18 cellular contexts compared by ENCODE assay signal in the genomic region with DNA sequence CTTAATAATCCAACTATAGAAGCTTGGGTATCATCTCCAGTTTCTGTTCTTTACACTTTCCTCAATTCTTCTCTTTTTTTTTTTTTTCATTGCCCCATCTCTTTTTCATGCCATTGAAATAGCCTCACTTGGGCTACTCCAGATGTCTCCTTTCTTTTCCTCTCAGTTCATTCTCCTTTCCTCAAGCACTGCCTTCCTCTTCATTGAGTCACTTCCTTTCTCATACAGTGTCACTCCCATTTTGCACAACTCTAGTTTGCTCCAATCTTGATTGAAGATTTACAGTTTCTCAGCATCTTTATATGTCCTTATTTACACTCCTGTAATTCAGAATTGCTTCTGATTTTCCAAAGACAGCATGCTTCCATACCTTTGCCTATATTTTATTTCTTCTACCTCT.
DNase-seq lines count a peak whose midpoint lies in the region; ATAC-seq and TF ChIP-seq lines count a peak whose summit lies in the region.
"Had no signal": no experiment of that assay in that cellular context is flagged by ENCODE, and none has a peak within 500 bp of the region (broad histone marks: within the 10 kb centered on the region; RNA-seq: fewer than 3 reads in every experiment).

No MANE protein-coding gene starts in this region.

- peak overlapping the region; percentile 5 for H3K27ac Mint-ChIP-seq in activated T-cell treated with anti-CD3 and anti-CD28 coated beads, Interleukin-2, amount 50 U/mL, for 24 hours
- H3K27ac Mint-ChIP-seq: endodermal cell, GM23338, memory B cell, WTC11 had no signal

- H3K79me2 ChIP-seq in SK-N-SH (ENCODE audit: insufficient read depth), result peaks cover 9% of the 10 kb centered on the region; the same call in 1 of the 2 replicates
- no peaks in the 10 kb centered on the region for H3K79me2 ChIP-seq in fibroblast of lung (ENCODE audit: control insufficient read depth, insufficient read depth, low read length)

- no peaks in the 10 kb centered on the region for H3K27me3 Mint-ChIP-seq in activated T-cell treated with anti-CD3 and anti-CD28 coated beads, Interleukin-2, amount 50 U/mL, for 24 hours
- no peaks in the 10 kb centered on the region for H3K27me3 Mint-ChIP-seq in activated T-cell treated with anti-CD3 and anti-CD28 coated beads, Interleukin-2, amount 50 U/mL, for 4 hours (ENCODE audit: low read depth)
- H3K27me3 Mint-ChIP-seq: memory B cell had no signal

- peaks cover 2% of the 10 kb centered on the region for H3K4me1 Mint-ChIP-seq in activated T-cell treated with anti-CD3 and anti-CD28 coated beads, Interleukin-2, amount 50 U/mL, for 24 hours (ENCODE audit: low read depth)
- no peaks in the 10 kb centered on the region for H3K4me1 Mint-ChIP-seq in activated T-cell treated with anti-CD3 and anti-CD28 coated beads, Interleukin-2, amount 50 U/mL, for 4 hours (ENCODE audit: low read depth)
- H3K4me1 Mint-ChIP-seq: endodermal cell had no signal

- no peak for TF ChIP-seq EP300 in SK-N-SH (IDR thresholded peaks at IDR 0.05; ENCODE audit: borderline replicate concordance in 1 of 2, low read depth in 1 of 2, low read length in 1 of 2)

- no peak for DNase-seq in activated T-cell treated with anti-CD3 and anti-CD28 coated beads, Interleukin-2, amount 50 U/mL, for 24 hours
- DNase-seq in activated T-cell treated with anti-CD3 and anti-CD28 coated beads, Interleukin-2, amount 50 U/mL, for 4 hours, result no peak
- DNase-seq in SK-N-SH, result no peak
- DNase-seq in fibroblast of lung (ENCODE audit: low read depth in 2 of 2), result peak; percentile 80 to 87
- no peak for DNase-seq in Ammon's horn (ENCODE audit: low spot score)
- no peak for DNase-seq in NCI-H1092 (lab: John Stamatoyannopoulos, UW)
- DNase-seq in NCI-H446 (lab: John Stamatoyannopoulos, UW), result no peak
- DNase-seq: aorta, DMS79 treated with DMSO at 0.1 percent for 48 hours, endodermal cell, NCI-H2107, occipital lobe, upper lobe of right lung had no signal

- CTCF ChIA-PET in SK-N-SH (lab: Yijun Ruan, JAX), result interaction anchor here (0.9 to 1.2 kb wide), 2 partner anchors 658 to 825 kb away, joined by 3 to 5 read pairs; no protein-coding TSS in a partner anchor

- H3K27ac ChIP-seq in SK-N-SH (ENCODE audit: low read depth in 2 of 2, low read length in 1 of 2), result peak overlapping the region in 1 of 2 experiments; percentile 57; a peak in 2 of 4 replicates
- H3K27ac ChIP-seq in fibroblast of lung (ENCODE audit: insufficient read depth, low read length), result peak overlapping the region; percentile 49
- H3K27ac ChIP-seq: A549, upper lobe of right lung had no signal

- no peaks in the 10 kb centered on the region for H3K9me3 ChIP-seq in SK-N-SH
- no peaks in the 10 kb centered on the region for H3K9me3 ChIP-seq in fibroblast of lung (ENCODE audit: control insufficient read depth, insufficient read depth, low read depth, low read length)
- no peaks in the 10 kb centered on the region for H3K9me3 ChIP-seq in skeletal muscle satellite cell (replicated peaks; ENCODE audit: low read length)
- H3K9me3 ChIP-seq: A549, upper lobe of right lung had no signal

- no peaks in the 10 kb centered on the region for H3K9me2 ChIP-seq in SK-N-SH

- H3F3A ChIP-seq in SK-N-SH (replicated peaks; ENCODE audit: insufficient read depth), result peaks cover 29% of the 10 kb centered on the region

- H3K27me3 ChIP-seq in SK-N-SH (ENCODE audit: insufficient read depth), result no peaks in the 10 kb centered on the region
- H3K27me3 ChIP-seq in fibroblast of lung (ENCODE audit: control insufficient read depth, insufficient read depth, low read length), result no peaks in the 10 kb centered on the region
- no peaks in the 10 kb centered on the region for H3K27me3 ChIP-seq in skeletal muscle satellite cell (ENCODE audit: control insufficient read depth, insufficient read depth, low read length)
- H3K27me3 ChIP-seq: upper lobe of right lung had no signal

- no peak for ATAC-seq in activated T-cell treated with anti-CD3 and anti-CD28 coated beads, Interleukin-2, amount 50 U/mL, for 4 hours
- ATAC-seq: A549, GM23338, upper lobe of right lung, WTC11 had no signal

- H3K36me3 ChIP-seq in SK-N-SH (replicated peaks in 1 of 2; ENCODE audit: control insufficient read depth in 1 of 2, insufficient read depth in 2 of 2, low read length in 1 of 2) (peaks cover 74 to 93% of the 10 kb centered on the region in 2 experiments), fibroblast of lung (ENCODE audit: control insufficient read depth, insufficient read depth, low read length) (peaks cover 9% of the 10 kb centered on the region), skeletal muscle satellite cell (ENCODE audit: insufficient read depth, low read length) (peaks cover 88% of the 10 kb centered on the region)

- H3K36me3 Mint-ChIP-seq in activated T-cell treated with anti-CD3 and anti-CD28 coated beads, Interleukin-2, amount 50 U/mL, for 24 hours (ENCODE audit: low read depth), result peaks cover 93% of the 10 kb centered on the region
- peaks cover 42% of the 10 kb centered on the region for H3K36me3 Mint-ChIP-seq in activated T-cell treated with anti-CD3 and anti-CD28 coated beads, Interleukin-2, amount 50 U/mL, for 4 hours (ENCODE audit: insufficient read depth)

- H3K4me1 ChIP-seq in SK-N-SH (ENCODE audit: control insufficient read depth in 1 of 2, insufficient read depth in 2 of 2, low read depth in 1 of 2, low read length in 1 of 2), result peaks cover 0 to 15% of the 10 kb centered on the region in 2 experiments; a peak in 1 of 4 replicates
- H3K4me1 ChIP-seq in fibroblast of lung (ENCODE audit: control insufficient read depth, extremely low read depth, insufficient read depth, low read length), result peaks cover 10% of the 10 kb centered on the region
- peaks cover 14% of the 10 kb centered on the region for H3K4me1 ChIP-seq in skeletal muscle satellite cell (ENCODE audit: control insufficient read depth, insufficient read depth, low read length)
- H3K4me1 ChIP-seq: A549, upper lobe of right lung had no signal

- no peak overlapping the region for H3K4me3 ChIP-seq in SK-N-SH (ENCODE audit: low read depth in 2 of 2, low read length in 1 of 2)
- H3K4me3 ChIP-seq in fibroblast of lung (replicated peaks in 1 of 4; ENCODE audit: control extremely low read depth in 1 of 4, insufficient read depth in 1 of 4, low read depth in 3 of 4, low read length in 4 of 4), result no peak overlapping the region
- H3K4me3 ChIP-seq in skeletal muscle satellite cell (ENCODE audit: low read length), result no peak overlapping the region
- H3K4me3 ChIP-seq: A549, GM23338, upper lobe of right lung had no signal

- 0 out of 2 replicates have a peak overlapping the region, but pooled peaks have one; percentile 26 for H3K4me2 ChIP-seq in SK-N-SH
- H3K4me2 ChIP-seq in fibroblast of lung (ENCODE audit: extremely low read depth, insufficient read depth, low read length), result peak overlapping the region; percentile 72
- peak overlapping the region; percentile 22 for H3K4me2 ChIP-seq in skeletal muscle satellite cell (ENCODE audit: low read length)
- H3K4me2 ChIP-seq: A549, GM23338 had no signal

- H4K20me1 ChIP-seq in SK-N-SH (ENCODE audit: insufficient read depth), result no peaks in the 10 kb centered on the region
- H4K20me1 ChIP-seq in fibroblast of lung (ENCODE audit: control insufficient read depth, extremely low read depth, insufficient read depth, low read length), result no peaks in the 10 kb centered on the region

- H3K4me3 Mint-ChIP-seq in activated T-cell treated with anti-CD3 and anti-CD28 coated beads, Interleukin-2, amount 50 U/mL, for 24 hours, result no peak overlapping the region
- no peak overlapping the region for H3K4me3 Mint-ChIP-seq in activated T-cell treated with anti-CD3 and anti-CD28 coated beads, Interleukin-2, amount 50 U/mL, for 4 hours
- H3K4me3 Mint-ChIP-seq: endodermal cell, GM23338, memory B cell, WTC11 had no signal

- no peak overlapping the region for H3K9ac ChIP-seq in SK-N-SH
- no peak overlapping the region for H3K9ac ChIP-seq in fibroblast of lung (ENCODE audit: insufficient read depth, low read length)
- H3K9ac ChIP-seq in skeletal muscle satellite cell (ENCODE audit: low read depth, low read length), result no peak overlapping the region

- H2AFZ ChIP-seq in SK-N-SH (ENCODE audit: low read depth) (no peak overlapping the region), fibroblast of lung (ENCODE audit: low read length) (no peak overlapping the region)
- H2AFZ ChIP-seq: GM23338 had no signal

- POLR2A ChIA-PET in SK-N-SH (lab: Yijun Ruan, JAX), result no interaction called here

- TF ChIP-seq RAD21 in SK-N-SH (IDR thresholded peaks at IDR 0.05; ENCODE audit: low read length), result no peak

- no peak for TF ChIP-seq CTCF in SK-N-SH (IDR thresholded peaks at IDR 0.05)
- TF ChIP-seq CTCF in fibroblast of lung (conservative IDR thresholded peaks at IDR 0.05 in 1 of 2, IDR thresholded peaks at IDR 0.05 in 1 of 2; ENCODE audit: low read depth in 1 of 2, low read length in 2 of 2), result no peak

- no peaks in the 10 kb centered on the region for H3K9me3 Mint-ChIP-seq in activated T-cell treated with anti-CD3 and anti-CD28 coated beads, Interleukin-2, amount 50 U/mL, for 24 hours
- H3K9me3 Mint-ChIP-seq in activated T-cell treated with anti-CD3 and anti-CD28 coated beads, Interleukin-2, amount 50 U/mL, for 4 hours, result no peaks in the 10 kb centered on the region
- H3K9me3 Mint-ChIP-seq: endodermal cell, GM23338, memory B cell, WTC11 had no signal

TF ChIP-seq in SK-N-SH, 30 proteins besides CTCF, POLR2A, EP300 and RAD21 (continues in another document):
- TF ChIP-seq, protein P1, sequence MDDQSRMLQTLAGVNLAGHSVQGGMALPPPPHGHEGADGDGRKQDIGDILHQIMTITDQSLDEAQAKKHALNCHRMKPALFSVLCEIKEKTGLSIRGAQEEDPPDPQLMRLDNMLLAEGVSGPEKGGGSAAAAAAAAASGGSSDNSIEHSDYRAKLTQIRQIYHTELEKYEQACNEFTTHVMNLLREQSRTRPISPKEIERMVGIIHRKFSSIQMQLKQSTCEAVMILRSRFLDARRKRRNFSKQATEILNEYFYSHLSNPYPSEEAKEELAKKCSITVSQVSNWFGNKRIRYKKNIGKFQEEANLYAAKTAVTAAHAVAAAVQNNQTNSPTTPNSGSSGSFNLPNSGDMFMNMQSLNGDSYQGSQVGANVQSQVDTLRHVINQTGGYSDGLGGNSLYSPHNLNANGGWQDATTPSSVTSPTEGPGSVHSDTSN (IDR thresholded peaks at IDR 0.05), result no peak
- TF ChIP-seq NFIC (IDR thresholded peaks at IDR 0.05; ENCODE audit: borderline replicate concordance) (no peak), FOSL2 (IDR thresholded peaks at IDR 0.05; ENCODE audit: borderline replicate concordance, low read depth) (0 out of 2 replicates have a peak, but pooled peaks have one; percentile 20), MEF2A (IDR thresholded peaks at IDR 0.05; ENCODE audit: borderline replicate concordance, low read depth) (no peak), NRF1 (IDR thresholded peaks at IDR 0.05; ENCODE audit: low read depth, low read length) (no peak)
- TF ChIP-seq, protein P2, sequence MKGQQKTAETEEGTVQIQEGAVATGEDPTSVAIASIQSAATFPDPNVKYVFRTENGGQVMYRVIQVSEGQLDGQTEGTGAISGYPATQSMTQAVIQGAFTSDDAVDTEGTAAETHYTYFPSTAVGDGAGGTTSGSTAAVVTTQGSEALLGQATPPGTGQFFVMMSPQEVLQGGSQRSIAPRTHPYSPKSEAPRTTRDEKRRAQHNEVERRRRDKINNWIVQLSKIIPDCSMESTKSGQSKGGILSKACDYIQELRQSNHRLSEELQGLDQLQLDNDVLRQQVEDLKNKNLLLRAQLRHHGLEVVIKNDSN (IDR thresholded peaks at IDR 0.05; ENCODE audit: borderline replicate concordance, low read depth), result no peak

Comparison
In these comparisons a context has a peak if more than half of its experiments do, and no peak if none do; other contexts are left out.
1. DNase-seq: peak in fibroblast of lung (2 of 2); none in activated T-cell treated with anti-CD3 and anti-CD28 coated beads, Interleukin-2, amount 50 U/mL, for 24 hours (single experiment), activated T-cell treated with anti-CD3 and anti-CD28 coated beads, Interleukin-2, amount 50 U/mL, for 4 hours (single experiment), SK-N-SH (single experiment), Ammon's horn (single experiment), NCI-H1092 (single experiment) and NCI-H446 (0 of 2).
2. H3K4me2 ChIP-seq: peak in every context shown above with its lines; median percentile 72 in fibroblast of lung; 26 in SK-N-SH; 22 in skeletal muscle satellite cell.